ENCODE assay signal across 14 cellular contexts in genomic region chr4:7291372-7292135, GRCh38.
DNase-seq lines count a peak whose midpoint lies in the region; ATAC-seq, FAIRE-seq and TF ChIP-seq lines count a peak whose summit lies in the region.
"Had no signal": no experiment of that assay in that cellular context is flagged by ENCODE, and none has a peak within 500 bp of the region (broad histone marks: within the 10 kb centered on the region; RNA-seq: fewer than 3 reads in every experiment).

No MANE protein-coding gene starts in this region.

- H3K27me3 ChIP-seq in BLaER1 (no peaks in the 10 kb centered on the region), astrocyte (ENCODE audit: insufficient read depth, low read length) (peaks cover 6% of the 10 kb centered on the region), heart left ventricle (no peaks in the 10 kb centered on the region)
- H3K27me3 ChIP-seq: SJSA1 had no signal

- DNase-seq in astrocyte (ENCODE audit: low read depth): peak; percentile 65
- DNase-seq in heart left ventricle: peak; percentile 72 to 84 (median 80)
- peak; percentile 64 for DNase-seq in pons (ENCODE audit: low spot score)
- DNase-seq in islet precursor cell: no peak
- no peak for DNase-seq in hepatic stellate cell (ENCODE audit: low spot score)
- DNase-seq: activated naive CD4-positive, alpha-beta T cell treated with anti-CD3 and anti-CD28 coated beads, Interleukin-2, amount 10 ng/mL, durations not matched to agents 7 days and 5 days; dermis blood vessel endothelial cell; NK-92 treated with Interleukin-12 subunit alpha and Interleukin-12 subunit beta, amount 100 ng/mL, for 24 hours; stimulated activated CD4-positive, alpha-beta T cell treated with anti-CD3 and anti-CD28 coated beads, Interleukin-15, amount 100 ng/mL, for 24 hours had no signal

- peaks cover 3% of the 10 kb centered on the region for H3K9me3 Mint-ChIP-seq in astrocyte (ENCODE audit: unreplicated experiment)
- H3K9me3 Mint-ChIP-seq: activated naive CD4-positive, alpha-beta T cell treated with anti-CD3 and anti-CD28 coated beads, Interleukin-2, amount 10 ng/mL, durations not matched to agents 7 days and 5 days had no signal

- H3K79me2 ChIP-seq in astrocyte (ENCODE audit: insufficient read depth, low read length): peaks cover 2% of the 10 kb centered on the region

- H3K36me3 Mint-ChIP-seq in astrocyte (ENCODE audit: low read depth, unreplicated experiment): peaks cover 7% of the 10 kb centered on the region
- H3K36me3 Mint-ChIP-seq: activated naive CD4-positive, alpha-beta T cell treated with anti-CD3 and anti-CD28 coated beads, Interleukin-2, amount 10 ng/mL, durations not matched to agents 7 days and 5 days had no signal

- TF ChIP-seq POLR2A in heart left ventricle (IDR thresholded peaks at IDR 0.05): no peak

- peak; percentile 53 to 86 (median 70) for ATAC-seq in heart left ventricle
- ATAC-seq in HG03280 (IDR thresholded peaks at IDR 0.05; ENCODE audit: unreplicated experiment): no peak
- no peak for ATAC-seq in GM19467 (IDR thresholded peaks at IDR 0.05; ENCODE audit: unreplicated experiment)

- TF ChIP-seq CTCF in astrocyte (IDR thresholded peaks at IDR 0.05; ENCODE audit: insufficient read depth, low read depth, low read length): no peak
- no peak for TF ChIP-seq CTCF in heart left ventricle (IDR thresholded peaks at IDR 0.05)

- H3K4me1 ChIP-seq in BLaER1 (peaks cover 71% of the 10 kb centered on the region), astrocyte (ENCODE audit: insufficient read depth, low read length) (peaks cover 12% of the 10 kb centered on the region), heart left ventricle (peaks cover 0 to 25% (median 8%) of the 10 kb centered on the region in 12 donors)
- H3K4me1 ChIP-seq: SJSA1 had no signal

- H3K4me2 ChIP-seq in BLaER1 (peak overlapping the region; percentile 37), astrocyte (ENCODE audit: low read length) (no peak overlapping the region)

- H3K9ac ChIP-seq in BLaER1 (no peak overlapping the region; the same call in 1 of the 2 replicates), astrocyte (ENCODE audit: low read length) (no peak overlapping the region)

- H4K20me1 ChIP-seq in BLaER1 (0 out of 2 replicates have a peak, but pooled peaks cover 6% of the 10 kb centered on the region), astrocyte (ENCODE audit: insufficient read depth, low read length) (peaks cover 58% of the 10 kb centered on the region)

- no peak for FAIRE-seq in astrocyte (lab: Jason Lieb, UNC)
- FAIRE-seq: urothelium cell line had no signal

- H3K27me3 Mint-ChIP-seq in astrocyte (ENCODE audit: low read depth, unreplicated experiment): peaks cover 23% of the 10 kb centered on the region

- WGBS in heart left ventricle, 4 donors: 41 to 53% (median 44%) methylated on average over 14 to 20 of the region's 20 CpGs

- peak overlapping the region; percentile 47 for H2AFZ ChIP-seq in astrocyte (ENCODE audit: low read depth, low read length)

- H3K4me1 Mint-ChIP-seq in astrocyte (ENCODE audit: low read depth, unreplicated experiment): no peaks in the 10 kb centered on the region
- H3K4me1 Mint-ChIP-seq: activated naive CD4-positive, alpha-beta T cell treated with anti-CD3 and anti-CD28 coated beads, Interleukin-2, amount 10 ng/mL, durations not matched to agents 7 days and 5 days had no signal

- H3K4me3 ChIP-seq in BLaER1: no peak overlapping the region
- H3K4me3 ChIP-seq in astrocyte (ENCODE audit: insufficient read depth, low read depth, low read length): no peak overlapping the region
- H3K4me3 ChIP-seq in heart left ventricle: no peak overlapping the region
- H3K4me3 ChIP-seq: SJSA1 had no signal

- H3K36me3 ChIP-seq in BLaER1: no peaks in the 10 kb centered on the region
- no peaks in the 10 kb centered on the region for H3K36me3 ChIP-seq in astrocyte (ENCODE audit: insufficient read depth, low read length)
- no peaks in the 10 kb centered on the region for H3K36me3 ChIP-seq in heart left ventricle
- H3K36me3 ChIP-seq: SJSA1 had no signal

- H3K27ac ChIP-seq in BLaER1 (no peak overlapping the region), astrocyte (ENCODE audit: low read depth, low read length) (no peak overlapping the region), heart left ventricle (peak overlapping the region in 9 of 12 donors; percentile 12 to 61 (median 55))
- H3K27ac ChIP-seq: SJSA1 had no signal

- intact Hi-C loops in heart left ventricle (cut with DNase I): loop anchor here in 2 of 10 donors (2.0 to 5.0 kb wide), 2 partner anchors 84 to 97 kb away; no protein-coding TSS in a partner anchor

- H3K9me3 ChIP-seq in BLaER1 (no peaks in the 10 kb centered on the region), astrocyte (ENCODE audit: insufficient read depth, low read depth, low read length) (no peaks in the 10 kb centered on the region), heart left ventricle (no peaks in the 10 kb centered on the region)
- H3K9me3 ChIP-seq: SJSA1 had no signal

- H3K27ac Mint-ChIP-seq in astrocyte (ENCODE audit: unreplicated experiment): no peak overlapping the region
- H3K27ac Mint-ChIP-seq: activated naive CD4-positive, alpha-beta T cell treated with anti-CD3 and anti-CD28 coated beads, Interleukin-2, amount 10 ng/mL, durations not matched to agents 7 days and 5 days had no signal

- no peak overlapping the region for H3K4me3 Mint-ChIP-seq in astrocyte (ENCODE audit: unreplicated experiment)
- H3K4me3 Mint-ChIP-seq: activated naive CD4-positive, alpha-beta T cell treated with anti-CD3 and anti-CD28 coated beads, Interleukin-2, amount 10 ng/mL, durations not matched to agents 7 days and 5 days had no signal

Comparison
In these comparisons a context has a peak if more than half of its experiments do, and no peak if none do; other contexts are left out.
1. H3K27ac ChIP-seq: peak in heart left ventricle (9 of 12); none in BLaER1 (single experiment) and astrocyte (single experiment).
2. DNase-seq: peak in astrocyte (single experiment), heart left ventricle (5 of 5) and pons (single experiment); none in islet precursor cell (single experiment) and hepatic stellate cell (single experiment).
3. ATAC-seq: peak in heart left ventricle (4 of 4); none in HG03280 (single experiment) and GM19467 (single experiment).